In genomic region chr18:2547477-2548087, GRCh38 we compare ENCODE assay signal across 1 cellular context.
TF ChIP-seq lines count a peak whose summit lies in the region.

No MANE protein-coding gene starts in this region.

TF ChIP-seq in GM23338, 12 proteins besides CTCF, POLR2A, EP300 and RAD21 (continued from another document):
- TF ChIP-seq ZNF462 (CRISPR knock-in tag; IDR thresholded peaks at IDR 0.05) (no peak), REST (IDR thresholded peaks at IDR 0.05; ENCODE audit: unreplicated experiment) (no peak), JUNB (IDR thresholded peaks at IDR 0.05; ENCODE audit: unreplicated experiment) (no peak), ZNF331 (CRISPR knock-in tag; IDR thresholded peaks at IDR 0.05; ENCODE audit: low read depth) (no peak), CREB1 (CRISPR knock-in tag; IDR thresholded peaks at IDR 0.05; ENCODE audit: low read depth) (no peak), POLR2AphosphoS5 (IDR thresholded peaks at IDR 0.05; ENCODE audit: low read depth) (no peak), STAT1 (IDR thresholded peaks at IDR 0.05; ENCODE audit: unreplicated experiment) (no peak), NANOG (IDR thresholded peaks at IDR 0.05; ENCODE audit: borderline replicate concordance) (no peak), EZH2phosphoT487 (IDR thresholded peaks at IDR 0.05; ENCODE audit: unreplicated experiment) (no peak), ETS1 (IDR thresholded peaks at IDR 0.05) (no peak)
